In genomic region chr1:34946211-34946610, GRCh38 we compare ENCODE assay signal across 18 cellular contexts. TPM values are rescaled to one million over a fixed set of nuclear protein-coding genes. Genes with fewer than 3 reads are reported as not detected.
DNase-seq lines count a peak whose midpoint lies in the region; ATAC-seq and TF ChIP-seq lines count a peak whose summit lies in the region.
"Had no signal": no experiment of that assay in that cellular context is flagged by ENCODE, and none has a peak within 500 bp of the region (broad histone marks: within the 10 kb centered on the region; RNA-seq: fewer than 3 reads in every experiment).

No MANE protein-coding gene starts in this region.

- no peaks in the 10 kb centered on the region for H3K4me1 ChIP-seq in breast epithelium
- H3K4me1 ChIP-seq in parathyroid adenoma = peaks cover 4% of the 10 kb centered on the region
- no peaks in the 10 kb centered on the region for H3K4me1 ChIP-seq in transverse colon
- H3K4me1 ChIP-seq: BLaER1, Caco-2, HAP-1 had no signal

- CTCF ChIA-PET in activated CD4-positive, alpha-beta memory T cell treated with anti-CD3 and anti-CD28 coated beads for 36 hours (lab: Charles Lee) = no interaction called here

- H3K9me3 ChIP-seq in breast epithelium (no peaks in the 10 kb centered on the region), parathyroid adenoma (ENCODE audit: control insufficient read depth, low read length) (no peaks in the 10 kb centered on the region), transverse colon (no peaks in the 10 kb centered on the region)
- H3K9me3 ChIP-seq: Caco-2, HAP-1 had no signal

- intact Hi-C loops in breast epithelium (cut with DNase I; ENCODE audit: low total_unique reads) = no loop called here
- intact Hi-C loops in activated CD4-positive, alpha-beta memory T cell treated with anti-CD3 and anti-CD28 coated beads for 36 hours (cut with micrococcal nuclease) = no loop called here
- intact Hi-C loops in transverse colon (cut with DNase I; ENCODE audit: low total_unique reads) = no loop called here

- ATAC-seq in HG03159 (IDR thresholded peaks at IDR 0.05; ENCODE audit: unreplicated experiment) = no peak

- H3K27me3 ChIP-seq in breast epithelium (no peaks in the 10 kb centered on the region), parathyroid adenoma (ENCODE audit: control insufficient read depth, insufficient read depth, low read length) (no peaks in the 10 kb centered on the region), transverse colon (peaks cover 1% of the 10 kb centered on the region)
- H3K27me3 ChIP-seq: BLaER1 had no signal

- peaks cover 5% of the 10 kb centered on the region for H3K27me3 Mint-ChIP-seq in activated CD4-positive, alpha-beta memory T cell treated with anti-CD3 and anti-CD28 coated beads for 36 hours

- POLR2A ChIA-PET in activated CD4-positive, alpha-beta memory T cell treated with anti-CD3 and anti-CD28 coated beads for 36 hours (lab: Charles Lee) = no interaction called here

- H2AFZ ChIP-seq in parathyroid adenoma = no peak overlapping the region

- in situ Hi-C loops in T47D (cut with HindIII; ENCODE audit: low pct_unique_long_range_greater_than_20kb, low sequenced_read_pairs) = no loop called here
- in situ Hi-C loops in transverse colon (cut with MboI; ENCODE audit: low pct_ligation_motif_present in 1 of 4, low pct_unique_long_range_greater_than_20kb in 1 of 4, low sequenced_read_pairs in 3 of 4) = no loop called here

- H3K79me2 ChIP-seq in parathyroid adenoma = no peaks in the 10 kb centered on the region

- peak; percentile 40 to 75 for DNase-seq in T47D (ENCODE audit: low read depth in 1 of 2, low spot score in 1 of 2)
- no peak for DNase-seq in breast epithelium (ENCODE audit: low spot score in 2 of 2)
- peak; percentile 61 for DNase-seq in SK-N-DZ (ENCODE audit: low spot score)
- no peak for DNase-seq in activated CD4-positive, alpha-beta memory T cell treated with anti-CD3 and anti-CD28 coated beads for 36 hours
- DNase-seq in transverse colon = no peak
- DNase-seq: Caco-2; CD8-positive, alpha-beta memory T cell; DND-41; GF-D8; GOT3; HFFc6 had no signal

- WGBS in transverse colon (ENCODE audit: low coverage in 1 of 2), 2 donors = 91% methylated on average over 6 of the region's 6 CpGs; no CpG with 5 or more reads in 1 of the 2 donors

- peaks cover 3% of the 10 kb centered on the region for H3K36me3 Mint-ChIP-seq in activated CD4-positive, alpha-beta memory T cell treated with anti-CD3 and anti-CD28 coated beads for 36 hours

- H3K27ac Mint-ChIP-seq in activated CD4-positive, alpha-beta memory T cell treated with anti-CD3 and anti-CD28 coated beads for 36 hours = no peak overlapping the region
- H3K27ac Mint-ChIP-seq: CD8-positive, alpha-beta memory T cell; HFFc6; IgD-negative memory B cell had no signal

- H3K4me3 Mint-ChIP-seq in activated CD4-positive, alpha-beta memory T cell treated with anti-CD3 and anti-CD28 coated beads for 36 hours = no peak overlapping the region
- H3K4me3 Mint-ChIP-seq: CD8-positive, alpha-beta memory T cell; HFFc6; IgD-negative memory B cell had no signal

- H3K27ac ChIP-seq in breast epithelium (no peak overlapping the region), parathyroid adenoma (peak overlapping the region; percentile 84), transverse colon (no peak overlapping the region)
- H3K27ac ChIP-seq: 22Rv1, BLaER1 had no signal

- TF ChIP-seq CTCF in breast epithelium (IDR thresholded peaks at IDR 0.05) (no peak), parathyroid adenoma (IDR thresholded peaks at IDR 0.05) (no peak), transverse colon (IDR thresholded peaks at IDR 0.05) (no peak)

- H3K4me3 ChIP-seq in breast epithelium (no peak overlapping the region), parathyroid adenoma (ENCODE audit: low read depth, low read length) (no peak overlapping the region), transverse colon (no peak overlapping the region)
- H3K4me3 ChIP-seq: BLaER1, HAP-1 had no signal

- no peaks in the 10 kb centered on the region for H3K4me1 Mint-ChIP-seq in activated CD4-positive, alpha-beta memory T cell treated with anti-CD3 and anti-CD28 coated beads for 36 hours (ENCODE audit: low read depth)
- H3K4me1 Mint-ChIP-seq: CD8-positive, alpha-beta memory T cell had no signal

- no peak overlapping the region for H3K9ac ChIP-seq in parathyroid adenoma
- H3K9ac ChIP-seq: BLaER1 had no signal

- TF ChIP-seq EP300 in transverse colon (IDR thresholded peaks at IDR 0.05; ENCODE audit: low read depth) = no peak

- TF ChIP-seq POLR2A in breast epithelium (IDR thresholded peaks at IDR 0.05) (no peak), transverse colon (IDR thresholded peaks at IDR 0.05) (no peak)

- H3K36me3 ChIP-seq in breast epithelium (no peaks in the 10 kb centered on the region), parathyroid adenoma (ENCODE audit: control insufficient read depth, insufficient read depth, low read length) (no peaks in the 10 kb centered on the region), transverse colon (no peaks in the 10 kb centered on the region)
- H3K36me3 ChIP-seq: BLaER1, HAP-1 had no signal

- peak overlapping the region; percentile 12 for H3K4me2 ChIP-seq in parathyroid adenoma (ENCODE audit: low read length)
- H3K4me2 ChIP-seq: BLaER1 had no signal

- peaks cover 5% of the 10 kb centered on the region for H3K9me3 Mint-ChIP-seq in activated CD4-positive, alpha-beta memory T cell treated with anti-CD3 and anti-CD28 coated beads for 36 hours

RNA-seq across cellular contexts. Expression of gene DLGAP3, which starts 16.8 kb away (rescaled TPM):
- total RNA-seq in breast epithelium (under 1 TPM; 0.15 to 0.33 (median 0.16) TPM), transverse colon (1 to 10 TPM in 2 of 4 donors, under 1 TPM in 2; 0.14 to 1.4 (median 0.64) TPM)
- 2.6 and 3.8 TPM in 2 replicates for polyA plus RNA-seq in SK-N-DZ (2014; cell fraction: cytosol; rRNA removed)
- 2.9 and 3.9 TPM in 2 replicates for polyA plus RNA-seq in SK-N-DZ (2014; cell fraction: nucleus; rRNA removed)
- under 1 TPM; 0.82 to 0.88 TPM for total RNA-seq in activated CD4-positive, alpha-beta memory T cell treated with anti-CD3 and anti-CD28 coated beads for 36 hours
- total RNA-seq: A673 had no signal
- polyA plus RNA-seq: CD8-positive, alpha-beta memory T cell had no signal

RNA-seq across cellular contexts. Expression of gene TMEM35B, which starts 38.9 kb away (rescaled TPM):
- total RNA-seq in breast epithelium (10 to 100 TPM; 30.5 to 55.0 (median 37.6) TPM), transverse colon (10 to 100 TPM in 3 of 4 donors, not detected in 1; 24.3 to 35.8 (median 26.5) TPM)
- polyA plus RNA-seq in SK-N-DZ (2014; cell fraction: cytosol; rRNA removed) = 12.8 and 13.5 TPM in 2 replicates
- polyA plus RNA-seq in SK-N-DZ (2014; cell fraction: nucleus; rRNA removed) = 12.0 and 12.2 TPM in 2 replicates
- 10 to 100 TPM; 26.5 to 28.8 TPM for total RNA-seq in activated CD4-positive, alpha-beta memory T cell treated with anti-CD3 and anti-CD28 coated beads for 36 hours

Comparison
In these comparisons a context has a peak if more than half of its experiments do, and no peak if none do; other contexts are left out.
1. DNase-seq: peak in T47D (2 of 2) and SK-N-DZ (single experiment); none in breast epithelium (0 of 2), activated CD4-positive, alpha-beta memory T cell treated with anti-CD3 and anti-CD28 coated beads for 36 hours (single experiment) and transverse colon (single experiment).